Comparison of ENCODE assay signal across 14 cellular contexts in the genomic region with DNA sequence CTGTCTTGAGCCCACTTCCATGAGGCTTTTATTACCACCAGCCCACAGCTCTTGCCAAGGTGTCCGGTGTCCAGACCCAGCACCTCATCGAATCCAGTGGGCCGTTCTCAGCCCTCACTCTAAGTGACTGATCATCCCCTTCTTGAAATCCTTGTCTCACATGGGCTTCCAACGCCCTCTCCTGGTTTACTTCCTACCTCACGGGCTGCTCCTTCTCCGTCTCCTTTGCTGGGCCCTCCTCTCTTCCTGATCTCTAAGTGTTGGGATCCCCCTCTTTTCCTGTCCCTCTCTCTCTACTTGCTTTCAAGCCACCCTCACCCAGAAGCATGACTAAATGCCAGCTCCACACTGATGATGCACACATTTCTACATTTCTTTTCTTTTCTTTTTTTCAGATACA. TPM values are rescaled to one million over a fixed set of nuclear protein-coding genes. Genes with fewer than 3 reads are reported as not detected.
DNase-seq lines count a peak whose midpoint lies in the region; ATAC-seq, FAIRE-seq and TF ChIP-seq lines count a peak whose summit lies in the region.
"Had no signal": no experiment of that assay in that cellular context is flagged by ENCODE, and none has a peak within 500 bp of the region (broad histone marks: within the 10 kb centered on the region; RNA-seq: fewer than 3 reads in every experiment).

No MANE protein-coding gene starts in this region.

- POLR2A ChIA-PET in endothelial cell of umbilical vein (lab: Charles Lee), result no interaction called here

- intact Hi-C loops in activated naive CD4-positive, alpha-beta T cell treated with anti-CD3 and anti-CD28 coated beads for 36 hours (cut with micrococcal nuclease), result no loop called here
- intact Hi-C loops in endothelial cell of umbilical vein (cut with micrococcal nuclease) (no loop called here), spleen (cut with DNase I; ENCODE audit: low total_unique reads) (no loop called here), left ventricle myocardium superior (cut with micrococcal nuclease) (no loop called here)

- no peaks in the 10 kb centered on the region for H4K20me1 ChIP-seq in endothelial cell of umbilical vein (replicated peaks; ENCODE audit: control insufficient read depth, extremely low read depth, insufficient read depth, low read length)

- H3K79me2 ChIP-seq in endothelial cell of umbilical vein (ENCODE audit: control insufficient read depth, insufficient read depth, low read length), result no peaks in the 10 kb centered on the region

- peaks cover 14 to 19% of the 10 kb centered on the region in 2 experiments for H3K27me3 ChIP-seq in endothelial cell of umbilical vein (ENCODE audit: control insufficient read depth in 2 of 2, insufficient read depth in 2 of 2, low read length in 2 of 2)
- peaks cover 0 to 55% (median 16%) of the 10 kb centered on the region in 7 donors for H3K27me3 ChIP-seq in spleen (replicated peaks in 1 of 7)

- CTCF ChIA-PET in activated naive CD4-positive, alpha-beta T cell treated with anti-CD3 and anti-CD28 coated beads for 36 hours (lab: Charles Lee), result interaction anchor here (1.0 to 2.7 kb wide), 8 partner anchors 11 to 219 kb away, joined by 3 to 20 read pairs (median 5); no protein-coding TSS in a partner anchor
- CTCF ChIA-PET in endothelial cell of umbilical vein (lab: Charles Lee), result interaction anchor here (1.0 to 10.2 kb wide), 11 partner anchors 10 to 86 kb away, joined by 3 to 96 read pairs (median 4); a partner anchor contains a TSS

- H3K9me1 ChIP-seq in endothelial cell of umbilical vein (replicated peaks; ENCODE audit: control insufficient read depth, extremely low read depth, insufficient read depth, low read length), result no peaks in the 10 kb centered on the region

- H3K4me1 ChIP-seq in endothelial cell of umbilical vein (ENCODE audit: control insufficient read depth, extremely low read depth, insufficient read depth, low read length) (no peaks in the 10 kb centered on the region), spleen (peaks cover 0 to 9% (median 5%) of the 10 kb centered on the region in 6 donors)

- H3K9me3 Mint-ChIP-seq in activated naive CD4-positive, alpha-beta T cell treated with anti-CD3 and anti-CD28 coated beads for 36 hours, result no peaks in the 10 kb centered on the region
- H3K9me3 Mint-ChIP-seq: stimulated activated naive CD8-positive, alpha-beta T cell treated with anti-CD3 and anti-CD28 coated beads, Interleukin-15, Interleukin-2, amounts not matched to agents 100 ng/mL and 50 ng/mL, for 24 hours had no signal

- dilution Hi-C loops in endothelial cell of umbilical vein (cut with MboI; ENCODE audit: extremely low pct_ligation_motif_present, low sequenced_read_pairs), result no loop called here

- FAIRE-seq in endothelial cell of umbilical vein (lab: Jason Lieb, UNC), result no peak

- H3K36me3 ChIP-seq in endothelial cell of umbilical vein (ENCODE audit: control insufficient read depth in 2 of 2, extremely low read depth in 1 of 2, insufficient read depth in 2 of 2, low read length in 2 of 2), result no peaks in the 10 kb centered on the region
- H3K36me3 ChIP-seq in spleen, result no peaks in the 10 kb centered on the region

- no peak overlapping the region for H3K4me3 Mint-ChIP-seq in activated naive CD4-positive, alpha-beta T cell treated with anti-CD3 and anti-CD28 coated beads for 36 hours
- H3K4me3 Mint-ChIP-seq: CD4-positive, CD25-positive, alpha-beta regulatory T cell; stimulated activated naive CD8-positive, alpha-beta T cell treated with anti-CD3 and anti-CD28 coated beads, Interleukin-15, Interleukin-2, amounts not matched to agents 100 ng/mL and 50 ng/mL, for 24 hours had no signal

- no TSS peak for BruUV-seq in endothelial cell of umbilical vein (replicated peaks; lab: Mats Ljungman, UMichigan)

- H3K9me3 ChIP-seq in endothelial cell of umbilical vein (replicated peaks; ENCODE audit: control insufficient read depth, insufficient read depth, low read length) (no peaks in the 10 kb centered on the region), spleen (no peaks in the 10 kb centered on the region)

- H2AFZ ChIP-seq in endothelial cell of umbilical vein (ENCODE audit: low read depth, low read length), result no peak overlapping the region

- no peak overlapping the region for H3K4me2 ChIP-seq in endothelial cell of umbilical vein (ENCODE audit: insufficient read depth, low read length)

- no peak for ATAC-seq in left ventricle myocardium superior

- no peak overlapping the region for H3K4me3 ChIP-seq in endothelial cell of umbilical vein (replicated peaks in 1 of 3; ENCODE audit: insufficient read depth in 1 of 3, low read depth in 1 of 3, low read length in 3 of 3)
- no peak overlapping the region for H3K4me3 ChIP-seq in spleen
- H3K4me3 ChIP-seq: coronary artery, lung, skin epidermis had no signal

- TF ChIP-seq POLR2A in endothelial cell of umbilical vein (IDR thresholded peaks at IDR 0.05; ENCODE audit: low read depth, low read length) (no peak), spleen (IDR thresholded peaks at IDR 0.05) (no peak)

- H3K27ac Mint-ChIP-seq in activated naive CD4-positive, alpha-beta T cell treated with anti-CD3 and anti-CD28 coated beads for 36 hours, result no peak overlapping the region
- H3K27ac Mint-ChIP-seq: CD4-positive, CD25-positive, alpha-beta regulatory T cell; stimulated activated naive CD8-positive, alpha-beta T cell treated with anti-CD3 and anti-CD28 coated beads, Interleukin-15, Interleukin-2, amounts not matched to agents 100 ng/mL and 50 ng/mL, for 24 hours had no signal

- H3K27ac ChIP-seq in endothelial cell of umbilical vein (ENCODE audit: insufficient read depth, low read depth, low read length) (no peak overlapping the region), spleen (no peak overlapping the region)
- H3K27ac ChIP-seq: coronary artery, skin epidermis had no signal

- H3K36me3 Mint-ChIP-seq in activated naive CD4-positive, alpha-beta T cell treated with anti-CD3 and anti-CD28 coated beads for 36 hours (ENCODE audit: low read depth), result no peaks in the 10 kb centered on the region

- H3K4me1 Mint-ChIP-seq in activated naive CD4-positive, alpha-beta T cell treated with anti-CD3 and anti-CD28 coated beads for 36 hours (ENCODE audit: low read depth), result peaks cover 15% of the 10 kb centered on the region

- DNase-seq in activated naive CD4-positive, alpha-beta T cell treated with anti-CD3 and anti-CD28 coated beads for 36 hours, result peak; percentile 17
- DNase-seq in activated naive CD4-positive, alpha-beta T cell treated with Interleukin-2 at 50 U/mL for 16 hours, result no peak
- DNase-seq in OCI-M1 (lab: John Stamatoyannopoulos, UW) (peak; percentile 14), endothelial cell of umbilical vein (ENCODE audit: low read depth, low spot score) (peak; percentile 20), spleen (peak; percentile 36), dedifferentiated amniotic fluid mesenchymal stem cell (ENCODE audit: extremely low spot score) (no peak), NAMALWA (ENCODE audit: low spot score) (no peak), left ventricle myocardium superior (no peak)
- DNase-seq: CD4-positive, CD25-positive, alpha-beta regulatory T cell had no signal

- WGBS in spleen, 5 donors, result 36 to 45% (median 41%) methylated on average over 6 of the region's 6 CpGs

- H3K27me3 Mint-ChIP-seq in activated naive CD4-positive, alpha-beta T cell treated with anti-CD3 and anti-CD28 coated beads for 36 hours (ENCODE audit: low read depth), result peaks cover 26% of the 10 kb centered on the region

- TF ChIP-seq CTCF in endothelial cell of umbilical vein (IDR thresholded peaks at IDR 0.05; ENCODE audit: extremely low read depth in 1 of 2, insufficient read depth in 1 of 2, low read depth in 1 of 2, low read length in 2 of 2) (peak in 1 of 2 donors; percentile 18), spleen (IDR thresholded peaks at IDR 0.05 in 8 of 11, conservative IDR thresholded peaks at IDR 0.05 in 3 of 11) (no peak)

- H3K9ac ChIP-seq in endothelial cell of umbilical vein (replicated peaks; ENCODE audit: extremely low read depth, insufficient read depth, low read length), result no peak overlapping the region

RNA-seq across cellular contexts. Expression of a gene that starts 9.0 kb away (rescaled TPM):
- not detected for total RNA-seq in activated naive CD4-positive, alpha-beta T cell treated with anti-CD3 and anti-CD28 coated beads for 36 hours
- total RNA-seq in endothelial cell of umbilical vein, result not detected in 2 replicates
- not detected in 2 replicates for polyA plus RNA-seq in endothelial cell of umbilical vein
- polyA plus RNA-seq in endothelial cell of umbilical vein (2011; cell fraction: cytosol; rRNA removed), result not detected in 2 replicates
- polyA plus RNA-seq in endothelial cell of umbilical vein (2011; cell fraction: nucleus; rRNA removed), result not detected in 2 replicates
- not detected in 2 replicates for polyA plus RNA-seq in endothelial cell of umbilical vein (2012)
- polyA minus RNA-seq in endothelial cell of umbilical vein, result not detected in 2 replicates
- polyA minus RNA-seq in endothelial cell of umbilical vein (2011; cell fraction: cytosol; rRNA and poly(A)+ RNA removed), result not detected
- polyA minus RNA-seq in endothelial cell of umbilical vein (2011; cell fraction: nucleus; rRNA and poly(A)+ RNA removed), result not detected in 2 replicates
- 1 to 10 TPM in 1 of 7 donors, under 1 TPM in 1, not detected in 5; 0.67 to 1.4 TPM for total RNA-seq in spleen
- polyA plus RNA-seq in spleen, result under 1 TPM; 0.05 to 0.38 (median 0.13) TPM
- not detected for total RNA-seq in left ventricle myocardium superior
- total RNA-seq: CD4-positive, CD25-positive, alpha-beta regulatory T cell; LHCN-M2 had no signal
- polyA plus RNA-seq: CD4-positive, CD25-positive, alpha-beta regulatory T cell; lung had no signal

RNA-seq across cellular contexts. Expression of a gene that starts 21.6 kb away (rescaled TPM):
- under 1 TPM in 1 of 2 experiments, not detected in 1; 0.57 TPM for total RNA-seq in activated naive CD4-positive, alpha-beta T cell treated with anti-CD3 and anti-CD28 coated beads for 36 hours
- total RNA-seq in endothelial cell of umbilical vein (0.69 TPM in 1 of 2 replicates, not detected in the other), spleen (not detected), left ventricle myocardium superior (not detected)
- polyA plus RNA-seq in endothelial cell of umbilical vein (0.38 and 0.94 TPM in 2 replicates), spleen (1 to 10 TPM in 2 of 3 donors, under 1 TPM in 1; 0.41 to 1.4 (median 1.3) TPM)
- 0.15 and 0.16 TPM in 2 replicates for polyA plus RNA-seq in endothelial cell of umbilical vein (2011; cell fraction: cytosol; rRNA removed)
- not detected in 2 replicates for polyA plus RNA-seq in endothelial cell of umbilical vein (2011; cell fraction: nucleus; rRNA removed)
- polyA plus RNA-seq in endothelial cell of umbilical vein (2012), result not detected in 2 replicates
- polyA minus RNA-seq in endothelial cell of umbilical vein, result not detected in 2 replicates
- polyA minus RNA-seq in endothelial cell of umbilical vein (2011; cell fraction: cytosol; rRNA and poly(A)+ RNA removed), result not detected
- polyA minus RNA-seq in endothelial cell of umbilical vein (2011; cell fraction: nucleus; rRNA and poly(A)+ RNA removed), result not detected in 2 replicates
- total RNA-seq: CD4-positive, CD25-positive, alpha-beta regulatory T cell; LHCN-M2; lung had no signal

RNA-seq across cellular contexts. Expression of a gene that starts 21.9 kb away (rescaled TPM):
- 100 to 1,000 TPM; 332 to 349 TPM for total RNA-seq in activated naive CD4-positive, alpha-beta T cell treated with anti-CD3 and anti-CD28 coated beads for 36 hours
- total RNA-seq in endothelial cell of umbilical vein, result 330 and 367 TPM in 2 replicates
- polyA plus RNA-seq in endothelial cell of umbilical vein, result 255 and 276 TPM in 2 replicates
- polyA plus RNA-seq in endothelial cell of umbilical vein (2011; cell fraction: cytosol; rRNA removed), result 398 and 417 TPM in 2 replicates
- 208 and 265 TPM in 2 replicates for polyA plus RNA-seq in endothelial cell of umbilical vein (2011; cell fraction: nucleus; rRNA removed)
- polyA plus RNA-seq in endothelial cell of umbilical vein (2012), result 267 and 391 TPM in 2 replicates
- polyA minus RNA-seq in endothelial cell of umbilical vein, result 344 and 372 TPM in 2 replicates
- polyA minus RNA-seq in endothelial cell of umbilical vein (2011; cell fraction: cytosol; rRNA and poly(A)+ RNA removed), result 436 TPM
- polyA minus RNA-seq in endothelial cell of umbilical vein (2011; cell fraction: nucleus; rRNA and poly(A)+ RNA removed), result 72.6 and 99.4 TPM in 2 replicates
- total RNA-seq in spleen, result 100 to 1,000 TPM in 5 of 7 donors, 10 to 100 TPM in 2; 83.9 to 129 (median 104) TPM
- polyA plus RNA-seq in spleen, result 100 to 1,000 TPM in 2 of 3 donors, 10 to 100 TPM in 1; 73.7 to 113 (median 106) TPM
- total RNA-seq in left ventricle myocardium superior, result 131 TPM

Comparison
In these comparisons a context has a peak if more than half of its experiments do, and no peak if none do; other contexts are left out.
1. DNase-seq: peak in activated naive CD4-positive, alpha-beta T cell treated with anti-CD3 and anti-CD28 coated beads for 36 hours (single experiment), OCI-M1 (single experiment), endothelial cell of umbilical vein (single experiment) and spleen (single experiment); none in activated naive CD4-positive, alpha-beta T cell treated with Interleukin-2 at 50 U/mL for 16 hours (single experiment), dedifferentiated amniotic fluid mesenchymal stem cell (single experiment), NAMALWA (single experiment) and left ventricle myocardium superior (single experiment).